19 cellular contexts compared by ENCODE assay signal in the genomic region with DNA sequence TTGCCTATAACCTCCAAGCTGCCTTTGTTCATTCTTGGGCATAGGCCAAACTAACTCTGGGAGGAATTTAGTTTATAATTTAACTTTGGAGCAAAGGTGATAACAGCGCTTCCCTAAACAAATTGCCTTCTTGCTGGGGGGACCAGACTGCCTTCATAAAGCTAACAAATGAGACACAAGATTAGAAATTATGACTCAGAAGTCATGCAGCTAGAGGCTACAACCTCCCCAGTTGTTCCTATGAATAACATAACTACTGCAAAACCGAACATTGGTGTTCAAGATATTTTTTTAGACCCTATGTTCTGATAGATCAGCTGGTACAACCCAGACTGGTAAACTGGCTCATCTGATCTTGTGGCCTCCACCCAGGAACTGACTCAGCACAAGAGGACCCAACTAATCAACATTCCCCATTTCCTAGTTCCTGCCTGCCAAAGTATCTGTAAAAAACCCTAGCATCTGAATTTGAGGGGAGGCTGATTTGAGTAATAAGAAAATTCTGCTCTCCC. TPM values are rescaled to one million over a fixed set of nuclear protein-coding genes. Genes with fewer than 3 reads are reported as not detected.
DNase-seq lines count a peak whose midpoint lies in the region; ATAC-seq and TF ChIP-seq lines count a peak whose summit lies in the region.
"Had no signal": no experiment of that assay in that cellular context is flagged by ENCODE, and none has a peak within 500 bp of the region (broad histone marks: within the 10 kb centered on the region; RNA-seq: fewer than 3 reads in every experiment).

No MANE protein-coding gene starts in this region.

- no peaks in the 10 kb centered on the region for H3K27me3 Mint-ChIP-seq in mesothelial cell of epicardium (ENCODE audit: low read depth)
- H3K27me3 Mint-ChIP-seq in stimulated activated naive CD8-positive, alpha-beta T cell treated with anti-CD3 and anti-CD28 coated beads, Interleukin-15, amount 100 ng/mL, for 72 hours: peaks cover 6% of the 10 kb centered on the region
- H3K27me3 Mint-ChIP-seq: activated CD4-positive, alpha-beta T cell treated with anti-CD3 and anti-CD28 coated beads, Interleukin-2, amount 10 ng/mL, durations not matched to agents 24 days and 14 days had no signal

- H3K27ac ChIP-seq in left lung: no peak overlapping the region
- H3K27ac ChIP-seq: Peyer's patch, upper lobe of right lung had no signal

- intact Hi-C loops in left lung (cut with DNase I): no loop called here

- no peaks in the 10 kb centered on the region for H3K36me3 Mint-ChIP-seq in mesothelial cell of epicardium

- H3K9me3 Mint-ChIP-seq in mesothelial cell of epicardium: peaks cover 11% of the 10 kb centered on the region
- H3K9me3 Mint-ChIP-seq in stimulated activated naive CD8-positive, alpha-beta T cell treated with anti-CD3 and anti-CD28 coated beads, Interleukin-15, amount 100 ng/mL, for 72 hours: no peaks in the 10 kb centered on the region
- H3K9me3 Mint-ChIP-seq: activated CD4-positive, alpha-beta T cell treated with anti-CD3 and anti-CD28 coated beads, Interleukin-2, amount 10 ng/mL, durations not matched to agents 24 days and 14 days had no signal

- peak overlapping the region; percentile 39 for H3K27ac Mint-ChIP-seq in mesothelial cell of epicardium
- no peak overlapping the region for H3K27ac Mint-ChIP-seq in stimulated activated naive CD8-positive, alpha-beta T cell treated with anti-CD3 and anti-CD28 coated beads, Interleukin-15, amount 100 ng/mL, for 72 hours
- H3K27ac Mint-ChIP-seq: activated CD4-positive, alpha-beta T cell treated with anti-CD3 and anti-CD28 coated beads, Interleukin-2, amount 10 ng/mL, durations not matched to agents 24 days and 14 days had no signal

- peaks cover 7% of the 10 kb centered on the region for H3K4me1 Mint-ChIP-seq in mesothelial cell of epicardium
- peaks cover 14% of the 10 kb centered on the region for H3K4me1 Mint-ChIP-seq in stimulated activated naive CD8-positive, alpha-beta T cell treated with anti-CD3 and anti-CD28 coated beads, Interleukin-15, amount 100 ng/mL, for 72 hours

- H3K4me1 ChIP-seq in left lung: no peaks in the 10 kb centered on the region
- H3K4me1 ChIP-seq: Peyer's patch, upper lobe of right lung had no signal

- no peak overlapping the region for H3K4me3 Mint-ChIP-seq in mesothelial cell of epicardium
- no peak overlapping the region for H3K4me3 Mint-ChIP-seq in stimulated activated naive CD8-positive, alpha-beta T cell treated with anti-CD3 and anti-CD28 coated beads, Interleukin-15, amount 100 ng/mL, for 72 hours
- H3K4me3 Mint-ChIP-seq: activated CD4-positive, alpha-beta T cell treated with anti-CD3 and anti-CD28 coated beads, Interleukin-2, amount 10 ng/mL, durations not matched to agents 24 days and 14 days had no signal

- H3K36me3 ChIP-seq in left lung: no peaks in the 10 kb centered on the region
- H3K36me3 ChIP-seq: Peyer's patch, upper lobe of right lung had no signal

- H3K9me3 ChIP-seq in left lung: no peaks in the 10 kb centered on the region
- H3K9me3 ChIP-seq: Peyer's patch, upper lobe of right lung had no signal

- DNase-seq in AG08395 (ENCODE audit: low spot score) (peak; percentile 4), LHCN-M2 (ENCODE audit: low read depth) (peak; percentile 86), choroid plexus epithelial cell (ENCODE audit: low read depth) (peak; percentile 93), mesothelial cell of epicardium (ENCODE audit: low spot score in 2 of 2, unreplicated experiment in 2 of 2) (no peak), NCI-H2107 (lab: John Stamatoyannopoulos, UW) (no peak), left lung (no peak), DMS53 treated with DMSO at 0.1 percent for 48 hours (lab: John Stamatoyannopoulos, UW; ENCODE audit: unreplicated experiment) (no peak)
- no peak for DNase-seq in stimulated activated naive CD8-positive, alpha-beta T cell treated with anti-CD3 and anti-CD28 coated beads, Interleukin-15, amount 100 ng/mL, for 72 hours
- DNase-seq: activated CD4-positive, alpha-beta T cell treated with anti-CD3 and anti-CD28 coated beads, Interleukin-2, amount 10 ng/mL, durations not matched to agents 24 days and 14 days; activated gamma-delta T cell; AML-193; central memory CD4-positive, alpha-beta T cell; NCI-H1436 treated with DMSO at 0.1 percent for 48 hours; NCI-H510A treated with DMSO at 0.1 percent for 48 hours; Peyer's patch; stimulated activated CD8-positive, alpha-beta memory T cell treated with anti-CD3 and anti-CD28 coated beads, Interleukin-4, amount 100 ng/mL, for 48 hours; T-helper 2 cell; upper lobe of right lung had no signal

- no peak for ATAC-seq in stimulated activated naive CD8-positive, alpha-beta T cell treated with anti-CD3 and anti-CD28 coated beads, Interleukin-15, amount 100 ng/mL, for 72 hours
- no peak for ATAC-seq in left lung
- ATAC-seq: upper lobe of right lung had no signal

- H3K4me3 ChIP-seq in choroid plexus epithelial cell (ENCODE audit: low read depth, low read length) (no peak overlapping the region), left lung (no peak overlapping the region)
- H3K4me3 ChIP-seq: Peyer's patch, upper lobe of right lung had no signal

- no peak for TF ChIP-seq CTCF in choroid plexus epithelial cell (conservative IDR thresholded peaks at IDR 0.05; ENCODE audit: low read depth, low read length)
- TF ChIP-seq CTCF in mesothelial cell of epicardium (IDR thresholded peaks at IDR 0.05; ENCODE audit: unreplicated experiment): no peak
- no peak for TF ChIP-seq CTCF in left lung (IDR thresholded peaks at IDR 0.05)

- H3K27me3 ChIP-seq in left lung: no peaks in the 10 kb centered on the region
- H3K27me3 ChIP-seq: Peyer's patch had no signal

RNA-seq across cellular contexts. Expression of a gene that starts 22.0 kb away (rescaled TPM):
- total RNA-seq in LHCN-M2 (2014; rRNA removed) (not detected in 2 replicates), mesothelial cell of epicardium (not detected in 3 replicates), left lung (not detected)
- not detected for polyA plus RNA-seq in LHCN-M2 (2012)
- total RNA-seq: activated CD4-positive, alpha-beta T cell treated with anti-CD3 and anti-CD28 coated beads, Interleukin-2, amount 10 ng/mL, durations not matched to agents 24 days and 14 days; mesenteric fat pad; Peyer's patch; upper lobe of right lung had no signal

Comparison
In these comparisons a context has a peak if more than half of its experiments do, and no peak if none do; other contexts are left out.
1. DNase-seq: peak in AG08395 (single experiment), LHCN-M2 (single experiment) and choroid plexus epithelial cell (single experiment); none in mesothelial cell of epicardium (0 of 2), stimulated activated naive CD8-positive, alpha-beta T cell treated with anti-CD3 and anti-CD28 coated beads, Interleukin-15, amount 100 ng/mL, for 72 hours (0 of 2), NCI-H2107 (single experiment), left lung (0 of 2) and DMS53 treated with DMSO at 0.1 percent for 48 hours (single experiment).